Comparison of ENCODE assay signal across 7 cellular contexts in the genomic region with DNA sequence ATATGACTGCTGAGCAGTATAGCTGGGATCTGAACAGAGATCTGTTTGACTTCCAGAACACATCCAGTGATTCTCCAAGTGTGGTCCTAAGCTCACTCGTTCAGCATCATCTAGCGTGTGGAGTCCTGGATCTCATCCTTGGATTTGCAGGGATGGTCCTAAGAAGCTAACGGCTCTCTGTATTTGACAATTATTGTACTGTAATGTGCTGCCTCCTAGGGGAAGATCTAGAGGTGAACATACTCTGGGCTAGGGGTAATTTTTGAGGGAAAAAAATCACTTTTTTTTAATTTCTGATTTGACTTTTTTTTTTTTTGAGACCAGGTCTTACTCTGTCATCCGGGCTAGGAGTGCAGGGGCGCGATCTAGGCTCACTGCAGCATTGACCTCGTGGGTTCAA. TPM values are rescaled to one million over a fixed set of nuclear protein-coding genes. Genes with fewer than 3 reads are reported as not detected.
DNase-seq lines count a peak whose midpoint lies in the region; ATAC-seq, FAIRE-seq and TF ChIP-seq lines count a peak whose summit lies in the region.

No MANE protein-coding gene starts in this region.

- H3K4me3 ChIP-seq in fibroblast of pulmonary artery (replicated peaks; ENCODE audit: low read depth, low read length) = peak overlapping the region; percentile 13
- no peak overlapping the region for H3K4me3 ChIP-seq in effector memory CD4-positive, alpha-beta T cell (ENCODE audit: insufficient read depth, low read depth, low read length, poor library complexity, severe bottlenecking)

- peaks cover 33% of the 10 kb centered on the region for H3K4me1 Mint-ChIP-seq in T-helper 17 cell

- TF ChIP-seq CTCF in fibroblast of pulmonary artery (IDR thresholded peaks at IDR 0.05; ENCODE audit: low read length, missing control alignments) = peak; percentile 73

- H3K27ac ChIP-seq in effector memory CD4-positive, alpha-beta T cell (ENCODE audit: insufficient read depth, low read length, poor library complexity, severe bottlenecking) = no peak overlapping the region

- ATAC-seq in T-helper 17 cell = no peak

- H3K27me3 ChIP-seq in effector memory CD4-positive, alpha-beta T cell (replicated peaks; ENCODE audit: control insufficient read depth, insufficient read depth, low read length, poor library complexity, severe bottlenecking) = no peaks in the 10 kb centered on the region

- peaks cover 13% of the 10 kb centered on the region for H3K4me1 ChIP-seq in effector memory CD4-positive, alpha-beta T cell (ENCODE audit: control insufficient read depth, insufficient read depth, low read length, poor library complexity, severe bottlenecking)

- H3K9me3 ChIP-seq in T-helper 17 cell (ENCODE audit: control insufficient read depth, low read length, poor library complexity, severe bottlenecking) = no peaks in the 10 kb centered on the region
- no peaks in the 10 kb centered on the region for H3K9me3 ChIP-seq in effector memory CD4-positive, alpha-beta T cell (ENCODE audit: control insufficient read depth, low read length)

- peak overlapping the region; percentile 94 for H3K4me3 Mint-ChIP-seq in T-helper 17 cell

- H3K36me3 Mint-ChIP-seq in T-helper 17 cell (ENCODE audit: low read depth) = peaks cover 2% of the 10 kb centered on the region

- no peaks in the 10 kb centered on the region for H3K36me3 ChIP-seq in effector memory CD4-positive, alpha-beta T cell (ENCODE audit: control insufficient read depth, insufficient read depth, low read length)

- peak; percentile 80 for DNase-seq in DMS53 (lab: John Stamatoyannopoulos, UW)
- peak; percentile 65 for DNase-seq in HTR-8/SVneo (ENCODE audit: insufficient read length, low spot score)
- no peak for DNase-seq in T-helper 17 cell
- DNase-seq in fibroblast of pulmonary artery (ENCODE audit: low read depth) = peak; percentile 83
- DNase-seq in retina = peak; percentile 19
- DNase-seq in effector memory CD4-positive, alpha-beta T cell = no peak
- no peak for DNase-seq in NCI-H1436 (lab: John Stamatoyannopoulos, UW)

- H3K27me3 Mint-ChIP-seq in T-helper 17 cell = no peaks in the 10 kb centered on the region

- FAIRE-seq in HTR-8/SVneo (lab: Jason Lieb, UNC) = no peak

- H3K27ac Mint-ChIP-seq in T-helper 17 cell = no peak overlapping the region

RNA-seq across cellular contexts. Expression of a gene that starts 1.5 kb away (rescaled TPM):
- 1 to 10 TPM; 4.6 to 5.2 TPM for total RNA-seq in T-helper 17 cell

RNA-seq across cellular contexts. Expression of a gene that starts 17.4 kb away (rescaled TPM):
- not detected for total RNA-seq in T-helper 17 cell

RNA-seq across cellular contexts. Expression of a gene that starts 38.4 kb away (rescaled TPM):
- total RNA-seq in T-helper 17 cell = 1 to 10 TPM; 1.4 to 2.0 TPM

RNA-seq across cellular contexts. Expression of a gene that starts 38.5 kb away (rescaled TPM):
- total RNA-seq in T-helper 17 cell = 10 to 100 TPM; 31.9 to 40.8 TPM

Comparison
In these comparisons a context has a peak if more than half of its experiments do, and no peak if none do; other contexts are left out.
1. DNase-seq: peak in DMS53 (single experiment), HTR-8/SVneo (single experiment), fibroblast of pulmonary artery (single experiment) and retina (single experiment); none in T-helper 17 cell (0 of 3), effector memory CD4-positive, alpha-beta T cell (0 of 3) and NCI-H1436 (single experiment).